1 cellular context compared by ENCODE assay signal in genomic region chr4:55345980-55346850, GRCh38.
TF ChIP-seq lines count a peak whose summit lies in the region.

Gene SRD5A3, plus strand, starts transcription at chr4:55346242. Its CDS starts 95 bp downstream, at chr4:55346337.

TF ChIP-seq in HepG2, 621 proteins besides CTCF, POLR2A, EP300 and RAD21 (continued from another document and continues in another):
- TF ChIP-seq MYC (CRISPR knock-in tag; IDR thresholded peaks at IDR 0.05; ENCODE audit: borderline replicate concordance) (peak; percentile 90), TAF15 (IDR thresholded peaks at IDR 0.05; ENCODE audit: low read depth, low read length, poor library complexity, severe bottlenecking) (peak; percentile 46), ZNF883 (CRISPR knock-in tag; IDR thresholded peaks at IDR 0.05; ENCODE audit: not compliant biosample characterization) (no peak), ZSCAN31 (CRISPR knock-in tag; IDR thresholded peaks at IDR 0.05; ENCODE audit: low read depth) (peak; percentile 95), ZBTB43 (CRISPR knock-in tag; conservative IDR thresholded peaks at IDR 0.05) (peak; percentile 60; the same call in 1 of the 2 replicates), ZIK1 (CRISPR knock-in tag; IDR thresholded peaks at IDR 0.05; ENCODE audit: borderline replicate concordance, low read depth) (peak; percentile 38; the same call in 1 of the 2 replicates), IRF1 (CRISPR knock-in tag; IDR thresholded peaks at IDR 0.05; ENCODE audit: low read depth) (no peak), ZNF256 (CRISPR knock-in tag; conservative IDR thresholded peaks at IDR 0.05) (no peak; the same call in 1 of the 2 replicates), MED1 (CRISPR knock-in tag; IDR thresholded peaks at IDR 0.05) (peak; percentile 45; the same call in 1 of the 2 replicates), ESRRA (CRISPR knock-in tag; IDR thresholded peaks at IDR 0.05; ENCODE audit: low read depth) (no peak; the same call in 1 of the 2 replicates), RCOR2 (CRISPR knock-in tag; IDR thresholded peaks at IDR 0.05) (no peak), ZNF619 (CRISPR knock-in tag; IDR thresholded peaks at IDR 0.05) (no peak), KAT2B (IDR thresholded peaks at IDR 0.05; ENCODE audit: borderline replicate concordance, low read depth, low read length) (no peak), ZBTB4 (CRISPR knock-in tag; IDR thresholded peaks at IDR 0.05; ENCODE audit: borderline replicate concordance) (no peak), ZNF567 (CRISPR knock-in tag; IDR thresholded peaks at IDR 0.05; ENCODE audit: borderline replicate concordance) (no peak), ZFYVE20 (CRISPR knock-in tag; IDR thresholded peaks at IDR 0.05; ENCODE audit: borderline replicate concordance, low read depth) (0 out of 2 replicates have a peak, but pooled peaks have one; percentile 57), MEIS2 (CRISPR knock-in tag; IDR thresholded peaks at IDR 0.05) (0 out of 2 replicates have a peak, but pooled peaks have one; percentile 35), NR2F2 (IDR thresholded peaks at IDR 0.05; ENCODE audit: borderline replicate concordance, low read depth) (peak; percentile 27; the same call in 1 of the 2 replicates), SRF (IDR thresholded peaks at IDR 0.05; ENCODE audit: low read depth, low read length) (no peak), GATAD2A (CRISPR knock-in tag; IDR thresholded peaks at IDR 0.05) (0 out of 2 replicates have a peak, but pooled peaks have one; percentile 21), TERF1 (CRISPR knock-in tag; IDR thresholded peaks at IDR 0.05) (peak; percentile 70; the same call in 1 of the 2 replicates), ARID4A (CRISPR knock-in tag; IDR thresholded peaks at IDR 0.05; ENCODE audit: borderline replicate concordance) (peak; percentile 82; the same call in 1 of the 2 replicates), PRPF4 (IDR thresholded peaks at IDR 0.05; ENCODE audit: low read depth, low read length, poor library complexity, severe bottlenecking) (no peak), KAT8 (CRISPR knock-in tag; IDR thresholded peaks at IDR 0.05) (peak; percentile 27; the same call in 1 of the 2 replicates), ZNF691 (CRISPR knock-in tag; IDR thresholded peaks at IDR 0.05; ENCODE audit: borderline replicate concordance, low read depth) (no peak; the same call in 1 of the 2 replicates), TRAFD1 (CRISPR knock-in tag; IDR thresholded peaks at IDR 0.05; ENCODE audit: borderline replicate concordance) (0 out of 2 replicates have a peak, but pooled peaks have one; percentile 22), KDM5A (IDR thresholded peaks at IDR 0.05; ENCODE audit: borderline replicate concordance, low read length) (no peak), AHR (CRISPR knock-in tag; IDR thresholded peaks at IDR 0.05) (no peak), KLF16 (CRISPR knock-in tag; IDR thresholded peaks at IDR 0.05) (0 out of 4 replicates have a peak, but pooled peaks of 1 of the 2 experiments have one; percentile 22), ZHX1 (CRISPR knock-in tag; IDR thresholded peaks at IDR 0.05; ENCODE audit: low read depth) (peak; percentile 36; the same call in 1 of the 2 replicates), SIX1 (CRISPR knock-in tag; IDR thresholded peaks at IDR 0.05; ENCODE audit: borderline replicate concordance) (no peak), ZNF101 (CRISPR knock-in tag; IDR thresholded peaks at IDR 0.05; ENCODE audit: borderline replicate concordance, low read depth) (no peak), MAFK (conservative IDR thresholded peaks at IDR 0.05 in 1 of 2, IDR thresholded peaks at IDR 0.05 in 1 of 2; ENCODE audit: low read length in 2 of 2) (no peak), IRX3 (CRISPR knock-in tag; IDR thresholded peaks at IDR 0.05; ENCODE audit: borderline replicate concordance, low read depth) (peak; percentile 59; the same call in 1 of the 2 replicates), TCF7 (IDR thresholded peaks at IDR 0.05; ENCODE audit: low read depth) (peak; percentile 66; the same call in 1 of the 2 replicates), ZFAT (CRISPR knock-in tag; conservative IDR thresholded peaks at IDR 0.05) (no peak), XRCC5 (optimal IDR thresholded peaks at IDR 0.05; ENCODE audit: low read length) (peak; percentile 48), PHF21A (CRISPR knock-in tag; IDR thresholded peaks at IDR 0.05) (peak; percentile 63), EZH2 (conservative IDR thresholded peaks at IDR 0.05; ENCODE audit: low read depth, low read length) (no peak), BRF2 (CRISPR knock-in tag; IDR thresholded peaks at IDR 0.05) (peak; percentile 66; the same call in 1 of the 2 replicates), HOXA5 (CRISPR knock-in tag; IDR thresholded peaks at IDR 0.05) (no peak), ZNF230 (CRISPR knock-in tag; IDR thresholded peaks at IDR 0.05) (no peak), ZNF160 (CRISPR knock-in tag; IDR thresholded peaks at IDR 0.05) (peak; percentile 60; the same call in 1 of the 2 replicates), SRSF9 (IDR thresholded peaks at IDR 0.05; ENCODE audit: borderline replicate concordance, insufficient read depth, low read depth, low read length, poor library complexity, severe bottlenecking) (no peak), KDM6A (CRISPR knock-in tag; IDR thresholded peaks at IDR 0.05; ENCODE audit: low read depth) (no peak), ATRX (CRISPR knock-in tag; IDR thresholded peaks at IDR 0.05; ENCODE audit: borderline replicate concordance) (no peak), AGO1 (IDR thresholded peaks at IDR 0.05; ENCODE audit: low read depth, low read length, poor library complexity, severe bottlenecking) (no peak)
